1 cellular context compared by ENCODE assay signal in the genomic region with DNA sequence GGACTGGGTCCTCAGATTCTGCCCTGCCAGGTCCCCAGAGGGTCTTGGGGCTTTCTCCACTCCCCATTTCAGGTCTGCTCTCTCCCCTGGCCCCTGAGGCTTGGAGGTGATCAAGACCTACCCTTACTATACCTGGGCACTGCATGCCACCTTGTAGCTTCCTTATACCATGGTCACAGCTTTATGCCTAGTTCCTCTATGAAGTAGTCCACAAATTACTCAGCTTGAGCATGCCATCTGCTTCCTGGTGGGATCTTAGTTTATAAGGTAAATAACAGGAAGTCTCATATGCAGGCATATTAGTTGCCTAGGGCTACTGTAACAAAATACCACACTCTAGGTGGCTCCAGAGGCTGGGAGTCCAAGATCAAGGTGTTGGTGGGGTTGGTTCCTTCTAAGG.
TF ChIP-seq lines count a peak whose summit lies in the region.

No MANE protein-coding gene starts in this region.

TF ChIP-seq in GM12878, 131 proteins besides CTCF, POLR2A, EP300 and RAD21 (continued from another document):
- TF ChIP-seq, protein P1, sequence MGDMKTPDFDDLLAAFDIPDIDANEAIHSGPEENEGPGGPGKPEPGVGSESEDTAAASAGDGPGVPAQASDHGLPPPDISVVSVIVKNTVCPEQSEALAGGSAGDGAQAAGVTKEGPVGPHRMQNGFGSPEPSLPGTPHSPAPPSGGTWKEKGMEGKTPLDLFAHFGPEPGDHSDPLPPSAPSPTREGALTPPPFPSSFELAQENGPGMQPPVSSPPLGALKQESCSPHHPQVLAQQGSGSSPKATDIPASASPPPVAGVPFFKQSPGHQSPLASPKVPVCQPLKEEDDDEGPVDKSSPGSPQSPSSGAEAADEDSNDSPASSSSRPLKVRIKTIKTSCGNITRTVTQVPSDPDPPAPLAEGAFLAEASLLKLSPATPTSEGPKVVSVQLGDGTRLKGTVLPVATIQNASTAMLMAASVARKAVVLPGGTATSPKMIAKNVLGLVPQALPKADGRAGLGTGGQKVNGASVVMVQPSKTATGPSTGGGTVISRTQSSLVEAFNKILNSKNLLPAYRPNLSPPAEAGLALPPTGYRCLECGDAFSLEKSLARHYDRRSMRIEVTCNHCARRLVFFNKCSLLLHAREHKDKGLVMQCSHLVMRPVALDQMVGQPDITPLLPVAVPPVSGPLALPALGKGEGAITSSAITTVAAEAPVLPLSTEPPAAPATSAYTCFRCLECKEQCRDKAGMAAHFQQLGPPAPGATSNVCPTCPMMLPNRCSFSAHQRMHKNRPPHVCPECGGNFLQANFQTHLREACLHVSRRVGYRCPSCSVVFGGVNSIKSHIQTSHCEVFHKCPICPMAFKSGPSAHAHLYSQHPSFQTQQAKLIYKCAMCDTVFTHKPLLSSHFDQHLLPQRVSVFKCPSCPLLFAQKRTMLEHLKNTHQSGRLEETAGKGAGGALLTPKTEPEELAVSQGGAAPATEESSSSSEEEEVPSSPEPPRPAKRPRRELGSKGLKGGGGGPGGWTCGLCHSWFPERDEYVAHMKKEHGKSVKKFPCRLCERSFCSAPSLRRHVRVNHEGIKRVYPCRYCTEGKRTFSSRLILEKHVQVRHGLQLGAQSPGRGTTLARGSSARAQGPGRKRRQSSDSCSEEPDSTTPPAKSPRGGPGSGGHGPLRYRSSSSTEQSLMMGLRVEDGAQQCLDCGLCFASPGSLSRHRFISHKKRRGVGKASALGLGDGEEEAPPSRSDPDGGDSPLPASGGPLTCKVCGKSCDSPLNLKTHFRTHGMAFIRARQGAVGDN (IDR thresholded peaks at IDR 0.05) = no peak
- TF ChIP-seq SMC3 (IDR thresholded peaks at IDR 0.05; ENCODE audit: borderline replicate concordance, low read length) = no peak
- no peak for TF ChIP-seq IKZF1 (conservative IDR thresholded peaks at IDR 0.05)
- TF ChIP-seq MEF2A (IDR thresholded peaks at IDR 0.05; ENCODE audit: insufficient read depth, low read depth, low read length) = no peak
- TF ChIP-seq, protein P2, sequence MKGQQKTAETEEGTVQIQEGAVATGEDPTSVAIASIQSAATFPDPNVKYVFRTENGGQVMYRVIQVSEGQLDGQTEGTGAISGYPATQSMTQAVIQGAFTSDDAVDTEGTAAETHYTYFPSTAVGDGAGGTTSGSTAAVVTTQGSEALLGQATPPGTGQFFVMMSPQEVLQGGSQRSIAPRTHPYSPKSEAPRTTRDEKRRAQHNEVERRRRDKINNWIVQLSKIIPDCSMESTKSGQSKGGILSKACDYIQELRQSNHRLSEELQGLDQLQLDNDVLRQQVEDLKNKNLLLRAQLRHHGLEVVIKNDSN (IDR thresholded peaks at IDR 0.05; ENCODE audit: borderline replicate concordance, extremely low read length, insufficient read depth, low read depth, low read length) = no peak
- TF ChIP-seq STAT3 (IDR thresholded peaks at IDR 0.05; ENCODE audit: low read depth, low read length) = no peak
- no peak for TF ChIP-seq HDAC6 (IDR thresholded peaks at IDR 0.05; ENCODE audit: unreplicated experiment)
- TF ChIP-seq, protein P3, sequence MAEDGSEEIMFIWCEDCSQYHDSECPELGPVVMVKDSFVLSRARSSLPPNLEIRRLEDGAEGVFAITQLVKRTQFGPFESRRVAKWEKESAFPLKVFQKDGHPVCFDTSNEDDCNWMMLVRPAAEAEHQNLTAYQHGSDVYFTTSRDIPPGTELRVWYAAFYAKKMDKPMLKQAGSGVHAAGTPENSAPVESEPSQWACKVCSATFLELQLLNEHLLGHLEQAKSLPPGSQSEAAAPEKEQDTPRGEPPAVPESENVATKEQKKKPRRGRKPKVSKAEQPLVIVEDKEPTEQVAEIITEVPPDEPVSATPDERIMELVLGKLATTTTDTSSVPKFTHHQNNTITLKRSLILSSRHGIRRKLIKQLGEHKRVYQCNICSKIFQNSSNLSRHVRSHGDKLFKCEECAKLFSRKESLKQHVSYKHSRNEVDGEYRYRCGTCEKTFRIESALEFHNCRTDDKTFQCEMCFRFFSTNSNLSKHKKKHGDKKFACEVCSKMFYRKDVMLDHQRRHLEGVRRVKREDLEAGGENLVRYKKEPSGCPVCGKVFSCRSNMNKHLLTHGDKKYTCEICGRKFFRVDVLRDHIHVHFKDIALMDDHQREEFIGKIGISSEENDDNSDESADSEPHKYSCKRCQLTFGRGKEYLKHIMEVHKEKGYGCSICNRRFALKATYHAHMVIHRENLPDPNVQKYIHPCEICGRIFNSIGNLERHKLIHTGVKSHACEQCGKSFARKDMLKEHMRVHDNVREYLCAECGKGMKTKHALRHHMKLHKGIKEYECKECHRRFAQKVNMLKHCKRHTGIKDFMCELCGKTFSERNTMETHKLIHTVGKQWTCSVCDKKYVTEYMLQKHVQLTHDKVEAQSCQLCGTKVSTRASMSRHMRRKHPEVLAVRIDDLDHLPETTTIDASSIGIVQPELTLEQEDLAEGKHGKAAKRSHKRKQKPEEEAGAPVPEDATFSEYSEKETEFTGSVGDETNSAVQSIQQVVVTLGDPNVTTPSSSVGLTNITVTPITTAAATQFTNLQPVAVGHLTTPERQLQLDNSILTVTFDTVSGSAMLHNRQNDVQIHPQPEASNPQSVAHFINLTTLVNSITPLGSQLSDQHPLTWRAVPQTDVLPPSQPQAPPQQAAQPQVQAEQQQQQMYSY (CRISPR knock-in tag; IDR thresholded peaks at IDR 0.05) = no peak
- TF ChIP-seq FOXM1 (IDR thresholded peaks at IDR 0.05; ENCODE audit: low read depth, low read length) = no peak
- TF ChIP-seq, protein P4, sequence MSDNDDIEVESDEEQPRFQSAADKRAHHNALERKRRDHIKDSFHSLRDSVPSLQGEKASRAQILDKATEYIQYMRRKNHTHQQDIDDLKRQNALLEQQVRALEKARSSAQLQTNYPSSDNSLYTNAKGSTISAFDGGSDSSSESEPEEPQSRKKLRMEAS (IDR thresholded peaks at IDR 0.05; ENCODE audit: low read depth, low read length) = no peak
- TF ChIP-seq, protein P5, sequence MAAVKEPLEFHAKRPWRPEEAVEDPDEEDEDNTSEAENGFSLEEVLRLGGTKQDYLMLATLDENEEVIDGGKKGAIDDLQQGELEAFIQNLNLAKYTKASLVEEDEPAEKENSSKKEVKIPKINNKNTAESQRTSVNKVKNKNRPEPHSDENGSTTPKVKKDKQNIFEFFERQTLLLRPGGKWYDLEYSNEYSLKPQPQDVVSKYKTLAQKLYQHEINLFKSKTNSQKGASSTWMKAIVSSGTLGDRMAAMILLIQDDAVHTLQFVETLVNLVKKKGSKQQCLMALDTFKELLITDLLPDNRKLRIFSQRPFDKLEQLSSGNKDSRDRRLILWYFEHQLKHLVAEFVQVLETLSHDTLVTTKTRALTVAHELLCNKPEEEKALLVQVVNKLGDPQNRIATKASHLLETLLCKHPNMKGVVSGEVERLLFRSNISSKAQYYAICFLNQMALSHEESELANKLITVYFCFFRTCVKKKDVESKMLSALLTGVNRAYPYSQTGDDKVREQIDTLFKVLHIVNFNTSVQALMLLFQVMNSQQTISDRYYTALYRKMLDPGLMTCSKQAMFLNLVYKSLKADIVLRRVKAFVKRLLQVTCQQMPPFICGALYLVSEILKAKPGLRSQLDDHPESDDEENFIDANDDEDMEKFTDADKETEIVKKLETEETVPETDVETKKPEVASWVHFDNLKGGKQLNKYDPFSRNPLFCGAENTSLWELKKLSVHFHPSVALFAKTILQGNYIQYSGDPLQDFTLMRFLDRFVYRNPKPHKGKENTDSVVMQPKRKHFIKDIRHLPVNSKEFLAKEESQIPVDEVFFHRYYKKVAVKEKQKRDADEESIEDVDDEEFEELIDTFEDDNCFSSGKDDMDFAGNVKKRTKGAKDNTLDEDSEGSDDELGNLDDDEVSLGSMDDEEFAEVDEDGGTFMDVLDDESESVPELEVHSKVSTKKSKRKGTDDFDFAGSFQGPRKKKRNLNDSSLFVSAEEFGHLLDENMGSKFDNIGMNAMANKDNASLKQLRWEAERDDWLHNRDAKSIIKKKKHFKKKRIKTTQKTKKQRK (IDR thresholded peaks at IDR 0.05; ENCODE audit: low read depth, low read length) = no peak
